In genomic region chr12:24778486-24779304, GRCh38 we compare ENCODE assay signal across 9 cellular contexts.
A peak's percentile ranks its signal among the peaks of the same experiment; 100 is the strongest.
DNase-seq lines count a peak whose midpoint lies in the region; FAIRE-seq and TF ChIP-seq lines count a peak whose summit lies in the region.
"Had no signal": no experiment of that assay in that cellular context is flagged by ENCODE, and none has a peak within 500 bp of the region (broad histone marks: within the 10 kb centered on the region; RNA-seq: fewer than 3 reads in every experiment).

No MANE protein-coding gene starts in this region.

- H3K36me3 ChIP-seq in small intestine (ENCODE audit: control insufficient read depth in 2 of 2, insufficient read depth in 2 of 2, low read length in 2 of 2), result no peaks in the 10 kb centered on the region
- H3K36me3 ChIP-seq: BLaER1 treated with 17β-estradiol and CSF1 and Interleukin-3, amounts not matched to agents 10 nM and 100 nM had no signal

- H3K27me3 ChIP-seq in small intestine (ENCODE audit: control insufficient read depth in 2 of 2, insufficient read depth in 2 of 2, low read length in 2 of 2), result no peaks in the 10 kb centered on the region
- H3K27me3 ChIP-seq: BLaER1 treated with 17β-estradiol and CSF1 and Interleukin-3, amounts not matched to agents 10 nM and 100 nM had no signal

- peak; percentile 38 for TF ChIP-seq CTCF in astrocyte of the cerebellum (IDR thresholded peaks at IDR 0.05; ENCODE audit: low read depth, low read length, missing control alignments)

- in situ Hi-C loops in astrocyte of the cerebellum (cut with HindIII; ENCODE audit: low sequenced_read_pairs), result no loop called here

- H3K27ac ChIP-seq in small intestine (ENCODE audit: low read depth in 1 of 2, low read length in 1 of 2), result no peak overlapping the region
- H3K27ac ChIP-seq: BLaER1 treated with 17β-estradiol and CSF1 and Interleukin-3, amounts not matched to agents 10 nM and 100 nM had no signal

- no peaks in the 10 kb centered on the region for H3K4me1 ChIP-seq in small intestine (ENCODE audit: control insufficient read depth in 2 of 2, insufficient read depth in 1 of 2, low read depth in 1 of 2, low read length in 1 of 2)

- FAIRE-seq in small intestine (lab: Jason Lieb, UNC), result no peak

- 53 to 62% (median 61%) methylated on average over 4 of the region's 4 CpGs for WGBS in small intestine, 3 donors

- H3K4me3 ChIP-seq in astrocyte of the cerebellum (ENCODE audit: low read depth, low read length), result no peak overlapping the region
- no peak overlapping the region for H3K4me3 ChIP-seq in small intestine (ENCODE audit: low read depth in 1 of 2, low read length in 2 of 2)
- H3K4me3 ChIP-seq: BLaER1 treated with 17β-estradiol and CSF1 and Interleukin-3, amounts not matched to agents 10 nM and 100 nM had no signal

- DNase-seq in NCI-H1105 treated with DMSO at 0.1 percent for 48 hours (lab: John Stamatoyannopoulos, UW) (peak; percentile 42), NCI-H1105 (lab: John Stamatoyannopoulos, UW) (no peak), H4 (ENCODE audit: low spot score) (peak; percentile 33), NAMALWA (ENCODE audit: low spot score) (peak; percentile 82), astrocyte of the cerebellum (ENCODE audit: low read depth) (peak; percentile 58), medulla oblongata (ENCODE audit: extremely low spot score) (peak; percentile 70), small intestine (no peak)
- no peak for DNase-seq in activated CD4-positive, alpha-beta T cell treated with anti-CD3 and anti-CD28 coated beads for 4 hours

- no peaks in the 10 kb centered on the region for H3K9me3 ChIP-seq in small intestine (ENCODE audit: control insufficient read depth, low read depth)

Comparison
In these comparisons a context has a peak if more than half of its experiments do, and no peak if none do; other contexts are left out.
1. DNase-seq: peak in NCI-H1105 treated with DMSO at 0.1 percent for 48 hours (single experiment), H4 (single experiment), NAMALWA (single experiment), astrocyte of the cerebellum (single experiment) and medulla oblongata (single experiment); none in NCI-H1105 (single experiment), small intestine (single experiment) and activated CD4-positive, alpha-beta T cell treated with anti-CD3 and anti-CD28 coated beads for 4 hours (0 of 2).